8 cellular contexts compared by ENCODE assay signal in the genomic region with DNA sequence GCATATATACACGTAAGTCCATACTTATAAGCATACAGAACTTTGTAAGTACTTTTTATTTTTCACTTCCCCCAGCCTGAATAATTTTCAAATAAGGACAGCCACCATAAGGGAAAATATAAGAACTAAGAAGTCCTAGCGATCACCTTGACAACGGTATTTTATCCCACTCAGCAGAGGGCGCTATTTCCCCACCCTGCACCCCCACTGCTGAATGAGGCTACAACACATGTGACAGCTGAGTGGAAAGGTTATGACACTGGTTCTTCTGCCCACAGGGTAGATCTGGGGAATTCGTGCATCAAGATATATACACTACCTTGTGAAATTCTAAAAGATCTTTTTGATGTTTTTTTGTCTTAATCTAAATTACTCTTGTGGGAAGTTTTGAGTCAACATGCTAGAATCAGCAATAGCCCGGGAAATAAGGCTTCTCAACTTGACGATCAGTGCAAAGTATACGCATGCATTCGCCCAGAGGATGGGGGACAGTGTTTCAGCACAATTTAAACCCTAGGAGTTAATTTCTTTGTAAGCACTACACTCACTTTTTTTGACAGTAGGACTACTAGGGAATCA.
DNase-seq lines count a peak whose midpoint lies in the region; ATAC-seq and TF ChIP-seq lines count a peak whose summit lies in the region.

No MANE protein-coding gene starts in this region.

- POLR2A ChIA-PET in HCT116 (lab: Charles Lee) = no interaction called here
- POLR2A ChIA-PET in activated CD4-positive, alpha-beta T cell treated with anti-CD3 and anti-CD28 coated beads, Interleukin-2, amount 10 ng/mL, durations not matched to agents 7 days and 5 days (lab: Charles Lee) = no interaction called here
- POLR2A ChIA-PET in naive thymus-derived CD4-positive, alpha-beta T cell (lab: Charles Lee) = no interaction called here

- H4K20me1 ChIP-seq in HCT116 (ENCODE audit: insufficient read depth) = no peaks in the 10 kb centered on the region

- no peak overlapping the region for H3K4me3 ChIP-seq in HCT116 (replicated peaks in 1 of 2; ENCODE audit: low read depth in 1 of 2, low read length in 2 of 2)
- H3K4me3 ChIP-seq in effector memory CD4-positive, alpha-beta T cell (ENCODE audit: insufficient read depth, low read depth, low read length, poor library complexity, severe bottlenecking) = no peak overlapping the region
- no peak overlapping the region for H3K4me3 ChIP-seq in naive thymus-derived CD4-positive, alpha-beta T cell (ENCODE audit: low read length)
- H3K4me3 ChIP-seq in ovary = no peak overlapping the region

- H3K27me3 Mint-ChIP-seq in activated CD4-positive, alpha-beta T cell treated with anti-CD3 and anti-CD28 coated beads, Interleukin-2, amount 10 ng/mL, durations not matched to agents 7 days and 5 days = peaks cover 17% of the 10 kb centered on the region
- peaks cover 0 to 27% (median 9%) of the 10 kb centered on the region in 5 donors for H3K27me3 Mint-ChIP-seq in naive thymus-derived CD4-positive, alpha-beta T cell
- peaks cover 9% of the 10 kb centered on the region for H3K27me3 Mint-ChIP-seq in stimulated activated naive CD8-positive, alpha-beta T cell treated with anti-CD3 and anti-CD28 coated beads, Interleukin-15, amount 100 ng/mL, for 72 hours

- H3K9me3 ChIP-seq in HCT116 (ENCODE audit: control insufficient read depth in 1 of 2, insufficient read depth in 1 of 2, low read depth in 1 of 2, low read length in 2 of 2) (no peaks in the 10 kb centered on the region), ovary (no peaks in the 10 kb centered on the region)
- H3K9me3 ChIP-seq in effector memory CD4-positive, alpha-beta T cell (ENCODE audit: control insufficient read depth, low read length) = no peaks in the 10 kb centered on the region
- no peaks in the 10 kb centered on the region for H3K9me3 ChIP-seq in naive thymus-derived CD4-positive, alpha-beta T cell (ENCODE audit: control insufficient read depth in 2 of 3, low read length in 3 of 3)

- H3K4me3 Mint-ChIP-seq in activated CD4-positive, alpha-beta T cell treated with anti-CD3 and anti-CD28 coated beads, Interleukin-2, amount 10 ng/mL, durations not matched to agents 7 days and 5 days = no peak overlapping the region
- H3K4me3 Mint-ChIP-seq in naive thymus-derived CD4-positive, alpha-beta T cell = no peak overlapping the region
- H3K4me3 Mint-ChIP-seq in stimulated activated naive CD8-positive, alpha-beta T cell treated with anti-CD3 and anti-CD28 coated beads, Interleukin-15, amount 100 ng/mL, for 72 hours = no peak overlapping the region

- ATAC-seq in HCT116 = peak; percentile 91
- peak; percentile 87 for ATAC-seq in naive thymus-derived CD4-positive, alpha-beta T cell
- peak; percentile 87 for ATAC-seq in stimulated activated naive CD8-positive, alpha-beta T cell treated with anti-CD3 and anti-CD28 coated beads, Interleukin-15, amount 100 ng/mL, for 72 hours

- no peaks in the 10 kb centered on the region for H3K36me3 ChIP-seq in HCT116 (ENCODE audit: control insufficient read depth in 1 of 2, insufficient read depth in 2 of 2, low read length in 2 of 2)
- H3K36me3 ChIP-seq in effector memory CD4-positive, alpha-beta T cell (ENCODE audit: control insufficient read depth, insufficient read depth, low read length) = no peaks in the 10 kb centered on the region
- H3K36me3 ChIP-seq in naive thymus-derived CD4-positive, alpha-beta T cell (ENCODE audit: control insufficient read depth in 2 of 3, insufficient read depth in 3 of 3, low read length in 3 of 3) = no peaks in the 10 kb centered on the region
- H3K36me3 ChIP-seq in ovary = no peaks in the 10 kb centered on the region

- no peak overlapping the region for H2AFZ ChIP-seq in HCT116 (ENCODE audit: low read depth, low read length, poor library complexity, severe bottlenecking)

- no peaks in the 10 kb centered on the region for H3K79me2 ChIP-seq in HCT116 (ENCODE audit: insufficient read depth, low read length)

- no peaks in the 10 kb centered on the region for H3K4me1 Mint-ChIP-seq in activated CD4-positive, alpha-beta T cell treated with anti-CD3 and anti-CD28 coated beads, Interleukin-2, amount 10 ng/mL, durations not matched to agents 7 days and 5 days
- no peaks in the 10 kb centered on the region for H3K4me1 Mint-ChIP-seq in naive thymus-derived CD4-positive, alpha-beta T cell
- no peaks in the 10 kb centered on the region for H3K4me1 Mint-ChIP-seq in stimulated activated naive CD8-positive, alpha-beta T cell treated with anti-CD3 and anti-CD28 coated beads, Interleukin-15, amount 100 ng/mL, for 72 hours

- RAD21 ChIA-PET in HCT116 (lab: Charles Lee; ENCODE audit: low non-redundant PET in 1 of 2, low total read pairs in 2 of 2, uncharacterized antibody in 2 of 2, unreplicated experiment in 2 of 2) = no interaction called here

- peak; percentile 68 for TF ChIP-seq RAD21 in HCT116 (IDR thresholded peaks at IDR 0.05; ENCODE audit: low read depth)

- H3K27me3 ChIP-seq in HCT116 (ENCODE audit: insufficient read depth, low read length) (no peaks in the 10 kb centered on the region), ovary (no peaks in the 10 kb centered on the region)
- H3K27me3 ChIP-seq in effector memory CD4-positive, alpha-beta T cell (replicated peaks; ENCODE audit: control insufficient read depth, insufficient read depth, low read length, poor library complexity, severe bottlenecking) = no peaks in the 10 kb centered on the region
- no peaks in the 10 kb centered on the region for H3K27me3 ChIP-seq in naive thymus-derived CD4-positive, alpha-beta T cell (ENCODE audit: control insufficient read depth in 2 of 2, insufficient read depth in 2 of 2, low read length in 2 of 2)

- H3K9me2 ChIP-seq in HCT116 (ENCODE audit: insufficient read depth) = no peaks in the 10 kb centered on the region

- CTCF ChIA-PET in HCT116 (lab: Charles Lee) = interaction anchor here (1.4 to 1.8 kb wide), 2 partner anchors 10 to 18 kb away, joined by 3 to 6 read pairs; no protein-coding TSS in a partner anchor
- CTCF ChIA-PET in activated CD4-positive, alpha-beta T cell treated with anti-CD3 and anti-CD28 coated beads, Interleukin-2, amount 10 ng/mL, durations not matched to agents 7 days and 5 days (lab: Charles Lee) = interaction anchor here (0.9 to 1.7 kb wide), 3 partner anchors 141 to 247 kb away, joined by 3 to 6 read pairs (median 3); no protein-coding TSS in a partner anchor
- CTCF ChIA-PET in naive thymus-derived CD4-positive, alpha-beta T cell (lab: Charles Lee) = interaction anchor here (1.1 to 2.7 kb wide), 4 partner anchors 151 to 256 kb away, joined by 3 to 6 read pairs (median 5); partner anchors contain the start of gene CORIN

- 51 to 57% (median 53%) methylated on average over 9 of the region's 9 CpGs for WGBS in ovary, 3 donors

- H3K27ac Mint-ChIP-seq in activated CD4-positive, alpha-beta T cell treated with anti-CD3 and anti-CD28 coated beads, Interleukin-2, amount 10 ng/mL, durations not matched to agents 7 days and 5 days = no peak overlapping the region
- H3K27ac Mint-ChIP-seq in naive thymus-derived CD4-positive, alpha-beta T cell = no peak overlapping the region
- no peak overlapping the region for H3K27ac Mint-ChIP-seq in stimulated activated naive CD8-positive, alpha-beta T cell treated with anti-CD3 and anti-CD28 coated beads, Interleukin-15, amount 100 ng/mL, for 72 hours

- no peak overlapping the region for H3K27ac ChIP-seq in HCT116 (ENCODE audit: low read depth, low read length)
- H3K27ac ChIP-seq in effector memory CD4-positive, alpha-beta T cell (ENCODE audit: insufficient read depth, low read length, poor library complexity, severe bottlenecking) = no peak overlapping the region
- H3K27ac ChIP-seq in naive thymus-derived CD4-positive, alpha-beta T cell (ENCODE audit: low read depth, low read length) = no peak overlapping the region
- no peak overlapping the region for H3K27ac ChIP-seq in ovary

- H3K36me3 Mint-ChIP-seq in activated CD4-positive, alpha-beta T cell treated with anti-CD3 and anti-CD28 coated beads, Interleukin-2, amount 10 ng/mL, durations not matched to agents 7 days and 5 days (ENCODE audit: low read depth) = no peaks in the 10 kb centered on the region
- H3K36me3 Mint-ChIP-seq in naive thymus-derived CD4-positive, alpha-beta T cell = no peaks in the 10 kb centered on the region

- intact Hi-C loops in HCT116 (cut with micrococcal nuclease) (loop anchor here (5.0 kb wide), 2 partner anchors 246 to 401 kb away; no protein-coding TSS in a partner anchor), ovary (cut with DNase I) (no loop called here)
- intact Hi-C loops in naive thymus-derived CD4-positive, alpha-beta T cell (cut with micrococcal nuclease) = loop anchor here (1.0 to 10.0 kb wide), 6 partner anchors 150 to 458 kb away; no protein-coding TSS in a partner anchor

- BruUV-seq in HCT116 (replicated peaks; lab: Mats Ljungman, UMichigan) = no TSS peak

- TF ChIP-seq POLR2A in HCT116 (IDR thresholded peaks at IDR 0.05; ENCODE audit: borderline replicate concordance, extremely low read depth, insufficient read depth, insufficient read length) = no peak
- no peak for TF ChIP-seq POLR2A in ovary (IDR thresholded peaks at IDR 0.05)

- no peak for TF ChIP-seq EP300 in ovary (IDR thresholded peaks at IDR 0.05)

- H3K4me1 ChIP-seq in HCT116 (ENCODE audit: control insufficient read depth in 1 of 2, insufficient read depth in 2 of 2, low read length in 2 of 2) (no peaks in the 10 kb centered on the region), ovary (ENCODE audit: insufficient read depth) (no peaks in the 10 kb centered on the region)
- no peaks in the 10 kb centered on the region for H3K4me1 ChIP-seq in effector memory CD4-positive, alpha-beta T cell (ENCODE audit: control insufficient read depth, insufficient read depth, low read length, poor library complexity, severe bottlenecking)
- no peaks in the 10 kb centered on the region for H3K4me1 ChIP-seq in naive thymus-derived CD4-positive, alpha-beta T cell (ENCODE audit: control insufficient read depth in 2 of 2, insufficient read depth in 2 of 2, low read length in 2 of 2)

- H3K4me2 ChIP-seq in HCT116 (ENCODE audit: low read length) = no peak overlapping the region

- DNase-seq in HCT116 (ENCODE audit: low read depth, low spot score) (peak; percentile 43), NCI-H146 (lab: John Stamatoyannopoulos, UW) (peak; percentile 46), ovary (no peak)
- DNase-seq in activated CD4-positive, alpha-beta T cell treated with anti-CD3 and anti-CD28 coated beads, Interleukin-2, amount 10 ng/mL, durations not matched to agents 7 days and 5 days = peak; percentile 68
- DNase-seq in effector memory CD4-positive, alpha-beta T cell = peak; percentile 17 to 45 (median 18)
- peak; percentile 24 to 61 (median 48) for DNase-seq in naive thymus-derived CD4-positive, alpha-beta T cell
- DNase-seq in stimulated activated naive CD8-positive, alpha-beta T cell treated with anti-CD3 and anti-CD28 coated beads, Interleukin-15, amount 100 ng/mL, for 72 hours = peak; percentile 57 to 63

- TF ChIP-seq CTCF in GM12873 (IDR thresholded peaks at IDR 0.05; ENCODE audit: insufficient read depth, low read depth, low read length, missing control alignments) (peak; percentile 81), HCT116 (IDR thresholded peaks at IDR 0.05 in 2 of 3, conservative IDR thresholded peaks at IDR 0.05 in 1 of 3; ENCODE audit: borderline replicate concordance in 1 of 3, insufficient read depth in 1 of 3, low read depth in 2 of 3, low read length in 2 of 3) (peak; percentile 60 to 97 (median 85)), ovary (IDR thresholded peaks at IDR 0.05) (no peak)

- H3K9ac ChIP-seq in HCT116 (ENCODE audit: low read length) = no peak overlapping the region

- no peaks in the 10 kb centered on the region for H3K9me3 Mint-ChIP-seq in activated CD4-positive, alpha-beta T cell treated with anti-CD3 and anti-CD28 coated beads, Interleukin-2, amount 10 ng/mL, durations not matched to agents 7 days and 5 days
- no peaks in the 10 kb centered on the region for H3K9me3 Mint-ChIP-seq in naive thymus-derived CD4-positive, alpha-beta T cell
- no peaks in the 10 kb centered on the region for H3K9me3 Mint-ChIP-seq in stimulated activated naive CD8-positive, alpha-beta T cell treated with anti-CD3 and anti-CD28 coated beads, Interleukin-15, amount 100 ng/mL, for 72 hours

Comparison
In these comparisons a context has a peak if more than half of its experiments do, and no peak if none do; other contexts are left out.
1. CTCF ChIP-seq: peak in GM12873 (single experiment) and HCT116 (3 of 3); none in ovary (0 of 3).
2. DNase-seq: peak in HCT116 (single experiment), NCI-H146 (single experiment), activated CD4-positive, alpha-beta T cell treated with anti-CD3 and anti-CD28 coated beads, Interleukin-2, amount 10 ng/mL, durations not matched to agents 7 days and 5 days (single experiment), effector memory CD4-positive, alpha-beta T cell (3 of 3), naive thymus-derived CD4-positive, alpha-beta T cell (9 of 9) and stimulated activated naive CD8-positive, alpha-beta T cell treated with anti-CD3 and anti-CD28 coated beads, Interleukin-15, amount 100 ng/mL, for 72 hours (2 of 2); none in ovary (0 of 5).
3. intact Hi-C loops: an anchor here in HCT116 (5.0 kb wide) and naive thymus-derived CD4-positive, alpha-beta T cell (1.0 to 10.0 kb wide); none called in ovary.
4. Peak in every context shown above with its lines, with median percentiles within 50 percentile points of each other: ATAC-seq.